Comparison of ENCODE assay signal across 24 cellular contexts in the genomic region with DNA sequence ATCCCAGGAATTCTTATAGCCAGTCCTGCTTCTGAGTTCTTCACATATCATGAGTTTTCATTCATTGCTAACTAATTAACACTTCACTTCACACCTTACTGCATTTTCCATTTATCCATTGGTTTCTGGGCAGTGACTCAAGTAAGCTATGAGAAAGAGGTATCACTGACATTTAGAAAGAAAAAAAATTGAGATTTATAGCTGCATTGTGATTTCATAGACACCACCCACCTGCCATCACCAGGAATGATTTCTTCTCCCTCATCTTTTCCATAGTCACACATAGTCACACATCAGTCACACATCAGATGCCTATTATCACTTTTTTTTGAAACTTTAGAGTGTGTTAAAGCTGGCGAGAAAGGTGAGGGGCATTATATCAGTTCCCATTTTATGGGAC.
"Had no signal": no experiment of that assay in that cellular context is flagged by ENCODE, and none has a peak within 500 bp of the region (broad histone marks: within the 10 kb centered on the region; RNA-seq: fewer than 3 reads in every experiment).

No MANE protein-coding gene starts in this region.

- H3K4me3 Mint-ChIP-seq: activated CD4-positive, alpha-beta memory T cell treated with anti-CD3 and anti-CD28 coated beads for 36 hours; activated CD4-positive, alpha-beta T cell treated with anti-CD3 and anti-CD28 coated beads for 36 hours; activated CD4-positive, alpha-beta T cell treated with anti-CD3 and anti-CD28 coated beads, Interleukin-2, amount 10 ng/mL, durations not matched to agents 24 days and 14 days; activated CD8-positive, alpha-beta memory T cell treated with anti-CD3 and anti-CD28 coated beads, Interleukin-2, amount 10 ng/mL, durations not matched to agents 7 days and 5 days; activated CD8-positive, alpha-beta T cell treated with anti-CD3 and anti-CD28 coated beads, Interleukin-2, amount 10 ng/mL, durations not matched to agents 7 days and 5 days; activated naive CD4-positive, alpha-beta T cell treated with anti-CD3 and anti-CD28 coated beads, Interleukin-2, amount 10 ng/mL, durations not matched to agents 7 days and 5 days; activated T-cell treated with anti-CD3 and anti-CD28 coated beads, Interleukin-2, amount 50 U/mL, for 24 hours; activated T-cell treated with anti-CD3 and anti-CD28 coated beads, Interleukin-2, amount 50 U/mL, for 72 hours; brain had no signal

- ATAC-seq: activated CD4-positive, alpha-beta T cell treated with anti-CD3 and anti-CD28 coated beads for 36 hours; activated CD8-positive, alpha-beta memory T cell treated with anti-CD3 and anti-CD28 coated beads, Interleukin-2, amount 10 ng/mL, durations not matched to agents 7 days and 5 days; activated CD8-positive, alpha-beta T cell treated with anti-CD3 and anti-CD28 coated beads, Interleukin-2, amount 10 ng/mL, durations not matched to agents 7 days and 5 days; activated T-cell treated with anti-CD3 and anti-CD28 coated beads, Interleukin-2, amount 50 U/mL, for 72 hours; gastroesophageal sphincter; heart right ventricle had no signal

- H3K27ac Mint-ChIP-seq: activated CD4-positive, alpha-beta memory T cell treated with anti-CD3 and anti-CD28 coated beads for 36 hours; activated CD4-positive, alpha-beta T cell treated with anti-CD3 and anti-CD28 coated beads for 36 hours; activated CD4-positive, alpha-beta T cell treated with anti-CD3 and anti-CD28 coated beads, Interleukin-2, amount 10 ng/mL, durations not matched to agents 24 days and 14 days; activated CD8-positive, alpha-beta memory T cell treated with anti-CD3 and anti-CD28 coated beads, Interleukin-2, amount 10 ng/mL, durations not matched to agents 7 days and 5 days; activated CD8-positive, alpha-beta T cell treated with anti-CD3 and anti-CD28 coated beads, Interleukin-2, amount 10 ng/mL, durations not matched to agents 7 days and 5 days; activated naive CD4-positive, alpha-beta T cell treated with anti-CD3 and anti-CD28 coated beads, Interleukin-2, amount 10 ng/mL, durations not matched to agents 7 days and 5 days; activated naive CD4-positive, alpha-beta T cell treated with anti-CD3 and anti-CD28 coated beads, Interleukin-2, amount 50 U/mL, for 72 hours; activated T-cell treated with anti-CD3 and anti-CD28 coated beads, Interleukin-2, amount 50 U/mL, for 24 hours; activated T-cell treated with anti-CD3 and anti-CD28 coated beads, Interleukin-2, amount 50 U/mL, for 72 hours had no signal

- H3K36me3 Mint-ChIP-seq: activated CD4-positive, alpha-beta memory T cell treated with anti-CD3 and anti-CD28 coated beads for 36 hours; activated CD8-positive, alpha-beta memory T cell treated with anti-CD3 and anti-CD28 coated beads, Interleukin-2, amount 10 ng/mL, durations not matched to agents 7 days and 5 days; activated naive CD4-positive, alpha-beta T cell treated with anti-CD3 and anti-CD28 coated beads, Interleukin-2, amount 10 ng/mL, durations not matched to agents 7 days and 5 days; brain had no signal

- H3K27me3 Mint-ChIP-seq: activated CD4-positive, alpha-beta T cell treated with anti-CD3 and anti-CD28 coated beads, Interleukin-2, amount 10 ng/mL, durations not matched to agents 24 days and 14 days; activated naive CD4-positive, alpha-beta T cell treated with anti-CD3 and anti-CD28 coated beads, Interleukin-2, amount 10 ng/mL, durations not matched to agents 7 days and 5 days; brain had no signal

- H3K9me3 Mint-ChIP-seq: activated CD4-positive, alpha-beta memory T cell treated with anti-CD3 and anti-CD28 coated beads for 36 hours; activated T-cell treated with anti-CD3 and anti-CD28 coated beads, Interleukin-2, amount 50 U/mL, for 24 hours had no signal

- H3K4me1 Mint-ChIP-seq: activated CD4-positive, alpha-beta T cell treated with anti-CD3 and anti-CD28 coated beads for 36 hours; activated CD4-positive, alpha-beta T cell treated with anti-CD3 and anti-CD28 coated beads, Interleukin-2, amount 10 ng/mL, durations not matched to agents 24 days and 14 days; activated CD8-positive, alpha-beta memory T cell treated with anti-CD3 and anti-CD28 coated beads, Interleukin-2, amount 10 ng/mL, durations not matched to agents 7 days and 5 days; activated naive CD4-positive, alpha-beta T cell treated with anti-CD3 and anti-CD28 coated beads, Interleukin-2, amount 10 ng/mL, durations not matched to agents 7 days and 5 days had no signal

- DNase-seq: activated CD4-positive, alpha-beta memory T cell treated with anti-CD3 and anti-CD28 coated beads for 36 hours; activated CD4-positive, alpha-beta T cell treated with anti-CD3 and anti-CD28 coated beads for 36 hours; activated CD4-positive, alpha-beta T cell treated with anti-CD3 and anti-CD28 coated beads, Interleukin-2, amount 10 ng/mL, durations not matched to agents 24 days and 14 days; activated CD4-positive, CD25-positive, alpha-beta regulatory T cell; activated CD4-positive, CD25-positive, alpha-beta regulatory T cell treated with anti-CD3 and anti-CD28 coated beads, Interleukin-2, amount 50 U/mL, for 72 hours; activated CD8-positive, alpha-beta memory T cell treated with anti-CD3 and anti-CD28 coated beads, Interleukin-2, amount 10 ng/mL, durations not matched to agents 7 days and 5 days; activated CD8-positive, alpha-beta memory T cell treated with anti-CD3 and anti-CD28 coated beads, Interleukin-2, amount 50 U/mL, for 4 hours; activated CD8-positive, alpha-beta T cell treated with anti-CD3 and anti-CD28 coated beads, Interleukin-2, amount 10 ng/mL, durations not matched to agents 7 days and 5 days; activated gamma-delta T cell; activated naive CD4-positive, alpha-beta T cell; activated naive CD4-positive, alpha-beta T cell treated with anti-CD3 and anti-CD28 coated beads, Interleukin-2, amount 10 ng/mL, durations not matched to agents 7 days and 5 days; activated T-cell treated with anti-CD3 and anti-CD28 coated beads, Interleukin-2, amount 50 U/mL, for 24 hours; activated T-cell treated with anti-CD3 and anti-CD28 coated beads, Interleukin-2, amount 50 U/mL, for 72 hours; central memory CD4-positive, alpha-beta T cell; cerebellar nuclear complex; colonic mucosa; effector CD8-positive, alpha-beta T cell; esophagus squamous epithelium; foreskin melanocyte; heart right ventricle; T-helper 2 cell had no signal
